ENCODE assay signal across 12 cellular contexts in the genomic region with DNA sequence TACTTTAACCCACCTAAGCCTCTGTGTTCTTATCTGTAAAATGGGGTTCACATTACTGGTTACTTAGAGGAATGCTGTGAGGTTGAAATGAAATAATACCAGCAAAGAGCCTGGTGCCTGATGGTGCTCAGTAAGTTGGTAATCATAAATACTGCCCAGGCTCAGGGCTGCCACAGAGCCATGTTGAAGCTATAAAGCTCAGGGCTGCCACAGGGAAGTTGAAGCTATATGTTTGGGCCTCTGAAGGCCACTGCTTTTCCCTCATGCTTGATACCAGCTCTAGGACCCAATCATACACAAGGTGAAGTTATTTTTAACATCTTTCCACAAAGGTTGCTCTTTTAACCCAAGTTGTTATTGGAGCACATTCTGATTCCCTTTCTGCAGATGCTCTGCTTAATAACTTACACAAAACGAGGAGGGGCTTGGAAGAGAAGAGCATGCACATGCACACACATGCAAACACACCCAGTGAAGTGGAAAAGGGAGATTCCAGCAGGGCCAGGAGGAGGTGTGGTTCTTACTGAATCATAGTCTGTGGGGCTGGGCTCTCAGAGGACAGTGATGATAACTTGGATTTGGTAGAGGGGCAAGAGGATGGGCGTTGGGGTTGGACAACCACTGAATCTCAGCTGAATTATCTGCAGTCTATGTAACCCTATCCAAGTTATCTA. TPM values are rescaled to one million over a fixed set of nuclear protein-coding genes. Genes with fewer than 3 reads are reported as not detected.
DNase-seq lines count a peak whose midpoint lies in the region; ATAC-seq and TF ChIP-seq lines count a peak whose summit lies in the region.
"Had no signal": no experiment of that assay in that cellular context is flagged by ENCODE, and none has a peak within 500 bp of the region (broad histone marks: within the 10 kb centered on the region; RNA-seq: fewer than 3 reads in every experiment).

No MANE protein-coding gene starts in this region.

- TF ChIP-seq CTCF in kidney epithelial cell (IDR thresholded peaks at IDR 0.05; ENCODE audit: insufficient read depth, low read length, poor library complexity, severe bottlenecking) (no peak), foreskin fibroblast (IDR thresholded peaks at IDR 0.05; ENCODE audit: low read depth, low read length) (no peak)

- no peaks in the 10 kb centered on the region for H3K27me3 ChIP-seq in kidney epithelial cell (ENCODE audit: control insufficient read depth, insufficient read depth, low read length)
- H3K27me3 ChIP-seq: suprapubic skin had no signal

- H3K36me3 ChIP-seq in kidney epithelial cell (ENCODE audit: control insufficient read depth, insufficient read depth, low read length), result peaks cover 3% of the 10 kb centered on the region

- DNase-seq in kidney epithelial cell (ENCODE audit: low read depth) (peak; percentile 50), NCI-H1105 treated with DMSO at 0.1 percent for 48 hours (lab: John Stamatoyannopoulos, UW) (no peak), COLO829 (ENCODE audit: low spot score) (no peak), NCI-H1436 treated with DMSO at 0.1 percent for 48 hours (lab: John Stamatoyannopoulos, UW) (no peak), foreskin fibroblast (no peak)
- DNase-seq: dermis blood vessel endothelial cell, left cardiac atrium had no signal

- peak; percentile 71 for ATAC-seq in GM18520 (IDR thresholded peaks at IDR 0.05; ENCODE audit: unreplicated experiment)
- ATAC-seq in GM21576 (IDR thresholded peaks at IDR 0.05; ENCODE audit: unreplicated experiment), result peak; percentile 58
- peak; percentile 74 for ATAC-seq in HG03457 (IDR thresholded peaks at IDR 0.05; ENCODE audit: unreplicated experiment)
- ATAC-seq: left cardiac atrium had no signal

- H3K4me3 ChIP-seq in kidney epithelial cell (ENCODE audit: low read depth, low read length) (no peak overlapping the region), foreskin fibroblast (ENCODE audit: low read depth in 1 of 2, low read length in 2 of 2) (no peak overlapping the region)
- H3K4me3 ChIP-seq: skin epidermis, suprapubic skin had no signal

RNA-seq across cellular contexts. Expression of gene PARP14, which starts 17.4 kb away (rescaled TPM):
- 46.9 and 48.9 TPM in 2 replicates for total RNA-seq in kidney epithelial cell
